ENCODE assay signal across 8 cellular contexts in genomic region chr6:136719280-136720044, GRCh38.
DNase-seq lines count a peak whose midpoint lies in the region; ATAC-seq and TF ChIP-seq lines count a peak whose summit lies in the region.

No MANE protein-coding gene starts in this region.

- H3K9me3 ChIP-seq in HUES48 (ENCODE audit: control insufficient read depth, insufficient read depth, low read length) (no peaks in the 10 kb centered on the region), esophagus squamous epithelium (no peaks in the 10 kb centered on the region)

- H3K36me3 Mint-ChIP-seq in mesothelial cell of epicardium: peaks cover 3% of the 10 kb centered on the region

- peaks cover 4% of the 10 kb centered on the region for H3K9me3 Mint-ChIP-seq in mesothelial cell of epicardium

- no peak overlapping the region for H3K27ac Mint-ChIP-seq in mesothelial cell of epicardium

- H3K4me3 ChIP-seq in HUES48 (ENCODE audit: low read depth, low read length) (no peak overlapping the region), esophagus squamous epithelium (no peak overlapping the region)

- peak overlapping the region; percentile 2 for H3K27ac ChIP-seq in HUES48 (ENCODE audit: low read depth, low read length)
- peak overlapping the region; percentile 18 for H3K27ac ChIP-seq in layer of hippocampus (ENCODE audit: low read depth, low read length)
- peak overlapping the region in 1 of 4 donors; percentile 32 for H3K27ac ChIP-seq in esophagus squamous epithelium

- no peak for TF ChIP-seq POLR2A in esophagus squamous epithelium (IDR thresholded peaks at IDR 0.05)

- H3K4me1 Mint-ChIP-seq in mesothelial cell of epicardium: peaks cover 15% of the 10 kb centered on the region

- peak; percentile 35 for ATAC-seq in GM21576 (IDR thresholded peaks at IDR 0.05; ENCODE audit: unreplicated experiment)

- H3K4me3 Mint-ChIP-seq in mesothelial cell of epicardium: no peak overlapping the region

- no peaks in the 10 kb centered on the region for H3K27me3 ChIP-seq in HUES48 (ENCODE audit: control insufficient read depth, insufficient read depth, low read length)
- no peaks in the 10 kb centered on the region for H3K27me3 ChIP-seq in layer of hippocampus (ENCODE audit: control insufficient read depth, insufficient read depth, low read length)
- no peaks in the 10 kb centered on the region for H3K27me3 ChIP-seq in esophagus squamous epithelium

- WGBS in esophagus squamous epithelium, 2 donors: 17 to 51% methylated on average over 2 of the region's 2 CpGs

- TF ChIP-seq CTCF in GM13977 (IDR thresholded peaks at IDR 0.05; ENCODE audit: extremely low read depth, insufficient read depth, missing control alignments): no peak
- no peak for TF ChIP-seq CTCF in esophagus squamous epithelium (IDR thresholded peaks at IDR 0.05)
- TF ChIP-seq CTCF in mesothelial cell of epicardium (IDR thresholded peaks at IDR 0.05; ENCODE audit: unreplicated experiment): no peak

- intact Hi-C loops in esophagus squamous epithelium (cut with DNase I): no loop called here

- no peaks in the 10 kb centered on the region for H3K27me3 Mint-ChIP-seq in mesothelial cell of epicardium (ENCODE audit: low read depth)

- in situ Hi-C loops in GM13977 (cut with MboI; ENCODE audit: low pct_unique_long_range_greater_than_20kb, low sequenced_read_pairs, unreplicated experiment) (no loop called here), ACHN (cut with HindIII; ENCODE audit: low pct_ligation_motif_present, low pct_unique_long_range_greater_than_20kb, low sequenced_read_pairs) (no loop called here)

- H3K36me3 ChIP-seq in HUES48 (ENCODE audit: control insufficient read depth, insufficient read depth, low read length): no peaks in the 10 kb centered on the region
- H3K36me3 ChIP-seq in esophagus squamous epithelium: no peaks in the 10 kb centered on the region

- H3K9ac ChIP-seq in HUES48 (ENCODE audit: low read depth, low read length): no peak overlapping the region

- H3K4me1 ChIP-seq in HUES48 (ENCODE audit: control insufficient read depth, insufficient read depth, low read length): 0 out of 2 replicates have a peak, but pooled peaks cover 3% of the 10 kb centered on the region
- H3K4me1 ChIP-seq in esophagus squamous epithelium: peaks cover 10 to 43% (median 29%) of the 10 kb centered on the region in 3 donors

- DNase-seq in GM13977 (ENCODE audit: low spot score) (peak; percentile 8), esophagus squamous epithelium (lab: John Stamatoyannopoulos, UW) (no peak), kidney glomerular epithelial cell (lab: John Stamatoyannopoulos, UW) (no peak), mesothelial cell of epicardium (ENCODE audit: low spot score in 2 of 2, unreplicated experiment in 2 of 2) (no peak), ACHN (no peak)
